ENCODE assay signal across 1 cellular context in genomic region chr7:105007298-105007697, GRCh38.
TF ChIP-seq lines count a peak whose summit lies in the region.

No MANE protein-coding gene starts in this region.

TF ChIP-seq in GM23338, 12 proteins besides CTCF, POLR2A, EP300 and RAD21 (continued from another document):
- TF ChIP-seq CREB1 (CRISPR knock-in tag; IDR thresholded peaks at IDR 0.05; ENCODE audit: low read depth) (no peak), REST (IDR thresholded peaks at IDR 0.05; ENCODE audit: unreplicated experiment) (no peak), POLR2AphosphoS5 (IDR thresholded peaks at IDR 0.05; ENCODE audit: low read depth) (no peak), NANOG (IDR thresholded peaks at IDR 0.05; ENCODE audit: borderline replicate concordance) (no peak), ZNF462 (CRISPR knock-in tag; IDR thresholded peaks at IDR 0.05) (no peak), EZH2phosphoT487 (IDR thresholded peaks at IDR 0.05; ENCODE audit: unreplicated experiment) (no peak), JUNB (IDR thresholded peaks at IDR 0.05; ENCODE audit: unreplicated experiment) (no peak), ZNF114 (CRISPR knock-in tag; IDR thresholded peaks at IDR 0.05) (no peak), ETS1 (IDR thresholded peaks at IDR 0.05) (no peak)
TF ChIP-seq in GM23338: peak in this region for 0.
